Comparison of ENCODE assay signal across 8 cellular contexts in the genomic region with DNA sequence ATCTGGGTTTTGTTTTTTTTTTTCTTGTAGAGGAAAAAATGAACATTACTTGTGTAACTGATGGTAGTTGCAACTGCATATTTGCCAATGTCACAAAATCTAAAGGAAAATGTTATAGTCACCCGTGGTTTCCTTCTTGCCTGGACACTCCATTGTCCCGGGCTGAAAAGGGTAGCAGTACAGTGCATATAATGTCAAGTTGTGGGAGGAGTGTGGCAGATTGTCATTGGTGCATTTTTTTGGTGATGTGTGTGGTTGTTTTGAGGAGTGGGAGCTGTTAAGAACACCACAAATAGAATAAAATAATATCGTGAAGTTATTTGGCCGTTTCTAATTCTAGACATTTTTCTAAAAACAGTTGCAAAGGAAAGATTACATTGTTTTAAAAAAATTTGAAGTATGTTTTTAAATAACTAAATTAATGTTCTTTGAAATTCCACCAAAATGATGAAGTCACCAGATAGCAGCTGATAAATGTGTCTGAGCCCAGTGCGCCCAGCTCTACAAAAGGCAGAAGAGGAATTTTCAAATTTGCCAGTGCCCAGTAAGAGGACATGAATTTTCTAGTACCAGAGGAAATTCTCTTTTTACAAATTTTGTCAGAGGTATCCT. TPM values are rescaled to one million over a fixed set of nuclear protein-coding genes. Genes with fewer than 3 reads are reported as not detected.
DNase-seq lines count a peak whose midpoint lies in the region; ATAC-seq and TF ChIP-seq lines count a peak whose summit lies in the region.

No MANE protein-coding gene starts in this region.

- ATAC-seq in GM19023 (IDR thresholded peaks at IDR 0.05; ENCODE audit: unreplicated experiment): no peak

- H3K36me3 Mint-ChIP-seq in CD14-positive monocyte (peaks cover 0 to 1% of the 10 kb centered on the region in 2 donors), IgD-negative memory B cell (no peaks in the 10 kb centered on the region)

- H3K4me3 ChIP-seq in ascending aorta: peak overlapping the region; percentile 90 to 96
- H3K4me3 ChIP-seq in thymus (ENCODE audit: low read length): peak overlapping the region; percentile 92

- H3K27ac ChIP-seq in ascending aorta (peak overlapping the region; percentile 94 to 98), thymus (ENCODE audit: low read depth) (no peak overlapping the region)

- TF ChIP-seq CTCF in CD14-positive monocyte (IDR thresholded peaks at IDR 0.05): no peak
- TF ChIP-seq CTCF in ascending aorta (IDR thresholded peaks at IDR 0.05): no peak

- no peaks in the 10 kb centered on the region for H3K27me3 ChIP-seq in ascending aorta
- H3K27me3 ChIP-seq in thymus (ENCODE audit: control insufficient read depth, insufficient read depth): no peaks in the 10 kb centered on the region

- H3K36me3 ChIP-seq in ascending aorta: no peaks in the 10 kb centered on the region
- no peaks in the 10 kb centered on the region for H3K36me3 ChIP-seq in thymus (ENCODE audit: control insufficient read depth, insufficient read depth)

- H3K27me3 Mint-ChIP-seq in CD14-positive monocyte (ENCODE audit: low read depth in 3 of 3): peaks cover 9 to 12% (median 10%) of the 10 kb centered on the region in 3 donors
- H3K27me3 Mint-ChIP-seq in IgD-negative memory B cell: peaks cover 11% of the 10 kb centered on the region

- H3K4me1 Mint-ChIP-seq in CD14-positive monocyte: peaks cover 49% of the 10 kb centered on the region
- peaks cover 12 to 30% (median 27%) of the 10 kb centered on the region in 3 donors for H3K4me1 Mint-ChIP-seq in IgD-negative memory B cell

- intact Hi-C loops in CD14-positive monocyte (cut with micrococcal nuclease) (no loop called here), ascending aorta (cut with DNase I) (no loop called here)

- DNase-seq in CD14-positive monocyte (ENCODE audit: low spot score) (no peak), ascending aorta (ENCODE audit: low spot score in 2 of 2) (no peak), left kidney (ENCODE audit: low read depth, low spot score) (peak; percentile 66), DMS153 (lab: John Stamatoyannopoulos, UW) (no peak), nucleus accumbens (lab: John Stamatoyannopoulos, UW) (no peak)

- H3K27ac Mint-ChIP-seq in CD14-positive monocyte (peak overlapping the region in 1 of 7 donors; percentile 6), IgD-negative memory B cell (peak overlapping the region in 1 of 3 donors; percentile 19)

- H3K4me1 ChIP-seq in ascending aorta: peaks cover 0 to 33% of the 10 kb centered on the region in 2 donors
- H3K4me1 ChIP-seq in thymus (ENCODE audit: control insufficient read depth, insufficient read depth, low read length): peaks cover 4% of the 10 kb centered on the region

- no peaks in the 10 kb centered on the region for H3K9me3 ChIP-seq in ascending aorta
- H3K9me3 ChIP-seq in thymus (ENCODE audit: control insufficient read depth): no peaks in the 10 kb centered on the region

- peaks cover 0 to 3% (median 0%) of the 10 kb centered on the region in 7 donors for H3K9me3 Mint-ChIP-seq in CD14-positive monocyte
- H3K9me3 Mint-ChIP-seq in IgD-negative memory B cell: no peaks in the 10 kb centered on the region

- 19% methylated on average over 5 of the region's 5 CpGs for WGBS in thymus

- H3K4me3 Mint-ChIP-seq in CD14-positive monocyte (peak overlapping the region; percentile 91 to 93), IgD-negative memory B cell (peak overlapping the region; percentile 91 to 96 (median 93))

RNA-seq across cellular contexts. Expression of a gene that starts 1.3 kb away (rescaled TPM):
- polyA plus RNA-seq in CD14-positive monocyte (1 to 10 TPM; 1.2 to 2.4 TPM), IgD-negative memory B cell (2.5 TPM), thymus (9.9 TPM)
- 119 TPM for total RNA-seq in ascending aorta

RNA-seq across cellular contexts. Expression of a gene that starts 33.2 kb away (rescaled TPM):
- not detected for polyA plus RNA-seq in CD14-positive monocyte
- polyA plus RNA-seq in IgD-negative memory B cell: not detected
- total RNA-seq in ascending aorta: 0.75 TPM
- 64.8 TPM for polyA plus RNA-seq in thymus

Comparison
In these comparisons a context has a peak if more than half of its experiments do, and no peak if none do; other contexts are left out.
1. RNA of a gene that starts 33.2 kb away (polyA plus RNA-seq): 64.8 TPM in thymus (single experiment); not detected in CD14-positive monocyte and not detected in IgD-negative memory B cell (single experiment); every median in the first group is over 10 times any median in the second.